ENCODE assay signal across 31 cellular contexts in the genomic region with DNA sequence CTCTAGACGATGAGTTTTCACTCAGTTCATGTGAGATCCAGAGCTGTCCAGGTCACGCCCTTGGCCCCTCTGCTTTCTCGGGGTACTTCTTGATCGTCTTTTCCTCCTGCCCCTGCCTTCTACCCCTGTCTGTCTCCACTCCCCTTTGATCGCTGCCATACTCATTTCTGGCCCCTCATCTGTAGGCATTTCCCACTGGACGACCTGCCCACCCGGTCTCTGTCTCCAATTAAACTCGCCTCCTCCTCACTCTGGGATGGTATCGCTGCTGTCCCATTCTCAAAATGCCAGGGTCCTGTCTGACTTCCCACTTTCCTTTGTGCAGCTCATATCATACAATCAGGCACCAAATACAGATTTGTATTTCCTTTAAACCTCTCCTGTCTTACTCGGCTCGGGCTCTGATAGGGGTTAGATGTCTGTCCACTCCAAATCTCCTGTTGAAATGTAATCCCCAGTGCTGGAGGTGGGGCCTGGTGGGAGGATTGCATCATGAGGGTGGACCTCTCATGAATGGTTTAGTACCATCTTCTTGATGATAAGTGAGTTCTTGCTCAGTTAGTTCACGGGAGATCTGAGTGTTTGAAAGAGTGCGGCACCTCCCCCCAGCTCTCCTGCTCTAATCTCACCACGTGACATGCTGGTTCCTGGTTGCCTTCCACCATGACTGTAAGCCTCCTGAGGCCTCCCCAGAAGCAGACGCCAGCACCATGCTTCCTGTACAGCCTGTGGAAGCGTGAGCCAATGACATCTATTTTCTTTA. TPM values are rescaled to one million over a fixed set of nuclear protein-coding genes. Genes with fewer than 3 reads are reported as not detected.
DNase-seq lines count a peak whose midpoint lies in the region; ATAC-seq, FAIRE-seq and TF ChIP-seq lines count a peak whose summit lies in the region.
"Had no signal": no experiment of that assay in that cellular context is flagged by ENCODE, and none has a peak within 500 bp of the region (broad histone marks: within the 10 kb centered on the region; RNA-seq: fewer than 3 reads in every experiment).

No MANE protein-coding gene starts in this region.

- peak in 1 of 2 experiments; percentile 20; a peak in 2 of 4 replicates for TF ChIP-seq RAD21 in K562 (CRISPR knock-in tag; conservative IDR thresholded peaks at IDR 0.05 in 1 of 2, IDR thresholded peaks at IDR 0.05 in 1 of 2)

- in situ Hi-C loops in K562 (cut with MboI) = no loop called here

- ATAC-seq in activated CD8-positive, alpha-beta T cell treated with anti-CD3 and anti-CD28 coated beads, Interleukin-2, amount 10 ng/mL, durations not matched to agents 7 days and 5 days = no peak
- no peak for ATAC-seq in activated CD8-positive, alpha-beta T cell treated with anti-CD3 and anti-CD28 coated beads for 36 hours
- ATAC-seq in K562 = peak; percentile 28
- no peak for ATAC-seq in HG03039 (IDR thresholded peaks at IDR 0.05; ENCODE audit: unreplicated experiment)
- ATAC-seq: gastroesophageal sphincter; naive thymus-derived CD4-positive, alpha-beta T cell; T-cell had no signal

- H2AFZ ChIP-seq in K562 (ENCODE audit: low read depth, low read length) = peak overlapping the region; percentile 63
- H2AFZ ChIP-seq: hepatocyte had no signal

- H3K27ac ChIP-seq in K562 (ENCODE audit: extremely low read depth, low read depth, low read length) = no peak overlapping the region
- H3K27ac ChIP-seq in esophagus squamous epithelium = no peak overlapping the region
- H3K27ac ChIP-seq: ascending aorta, gastroesophageal sphincter, hepatocyte, HL-60, ovary, RWPE1, SJSA1, skin epidermis, testis had no signal

- no peak for DNase-seq in activated CD8-positive, alpha-beta T cell treated with anti-CD3 and anti-CD28 coated beads, Interleukin-2, amount 10 ng/mL, durations not matched to agents 7 days and 5 days
- no peak for DNase-seq in activated CD8-positive, alpha-beta T cell treated with anti-CD3 and anti-CD28 coated beads for 36 hours
- peak; percentile 22 for DNase-seq in NB4 (ENCODE audit: low read depth)
- peak in 1 of 4 experiments; percentile 70 for DNase-seq in K562 (ENCODE audit: extremely low read depth in 1 of 4, low spot score in 3 of 4)
- DNase-seq in osteocyte (ENCODE audit: extremely low spot score, unreplicated experiment) = no peak
- DNase-seq in esophagus squamous epithelium (lab: John Stamatoyannopoulos, UW) = no peak
- DNase-seq in activated CD4-positive, CD25-positive, alpha-beta regulatory T cell (lab: John Stamatoyannopoulos, UW) = no peak
- DNase-seq: activated CD4-positive, alpha-beta T cell treated with anti-CD3 and anti-CD28 coated beads for 1 hour; activated effector memory CD4-positive, alpha-beta T cell treated with anti-CD3 and anti-CD28 coated beads, Interleukin-2, amount 50 U/mL, for 16 hours; activated naive CD8-positive, alpha-beta T cell treated with anti-CD3 and anti-CD28 coated beads, Interleukin-2, amount 10 ng/mL, durations not matched to agents 7 days and 5 days; activated T-cell treated with anti-CD3 and anti-CD28 coated beads, Interleukin-2, amount 50 U/mL, for 1 hour; CD4-positive, alpha-beta memory T cell; kidney glomerular epithelial cell; naive thymus-derived CD4-positive, alpha-beta T cell; NCI-H146; NCI-H446; NCI-H774; ovary; stimulated activated naive CD4-positive, alpha-beta T cell; T-cell; testis had no signal

- H3K4me1 Mint-ChIP-seq in activated CD8-positive, alpha-beta T cell treated with anti-CD3 and anti-CD28 coated beads, Interleukin-2, amount 10 ng/mL, durations not matched to agents 7 days and 5 days (ENCODE audit: low read depth) = peaks cover 50% of the 10 kb centered on the region
- peaks cover 20% of the 10 kb centered on the region for H3K4me1 Mint-ChIP-seq in activated CD8-positive, alpha-beta T cell treated with anti-CD3 and anti-CD28 coated beads for 36 hours (ENCODE audit: low read depth)
- H3K4me1 Mint-ChIP-seq in osteocyte (ENCODE audit: unreplicated experiment) = peaks cover 25% of the 10 kb centered on the region

- no peaks in the 10 kb centered on the region for H3K27me3 ChIP-seq in K562 (ENCODE audit: control insufficient read depth in 2 of 2, insufficient read depth in 2 of 2, low read length in 2 of 2)
- H3K27me3 ChIP-seq in esophagus squamous epithelium = peaks cover 0 to 6% (median 0%) of the 10 kb centered on the region in 4 donors
- H3K27me3 ChIP-seq: ascending aorta, gastroesophageal sphincter, hepatocyte, ovary, SJSA1, testis had no signal

- CTCF ChIA-PET in activated CD8-positive, alpha-beta T cell treated with anti-CD3 and anti-CD28 coated beads, Interleukin-2, amount 10 ng/mL, durations not matched to agents 7 days and 5 days (lab: Charles Lee) = interaction anchor here (1.0 kb wide), 1 partner anchor 14 kb away, joined by 3 read pairs; no protein-coding TSS in a partner anchor
- CTCF ChIA-PET in activated CD8-positive, alpha-beta T cell treated with anti-CD3 and anti-CD28 coated beads for 36 hours (lab: Charles Lee) = interaction anchor here (1.4 kb wide), 1 partner anchor 15 kb away, joined by 4 read pairs; no protein-coding TSS in a partner anchor
- CTCF ChIA-PET in K562 (lab: Yijun Ruan, JAX; ENCODE audit: low intra/inter-chr PET ratio) = no interaction called here

- H3K79me2 ChIP-seq in K562 (ENCODE audit: control insufficient read depth, insufficient read depth, low read length) = peaks cover 14% of the 10 kb centered on the region

- H3K36me3 Mint-ChIP-seq in activated CD8-positive, alpha-beta T cell treated with anti-CD3 and anti-CD28 coated beads, Interleukin-2, amount 10 ng/mL, durations not matched to agents 7 days and 5 days (ENCODE audit: low read depth) = peaks cover 2% of the 10 kb centered on the region
- H3K36me3 Mint-ChIP-seq in activated CD8-positive, alpha-beta T cell treated with anti-CD3 and anti-CD28 coated beads for 36 hours (ENCODE audit: low read depth) = peaks cover 2% of the 10 kb centered on the region
- H3K36me3 Mint-ChIP-seq in osteocyte (ENCODE audit: unreplicated experiment) = no peaks in the 10 kb centered on the region
- H3K36me3 Mint-ChIP-seq: T-cell had no signal

- intact Hi-C loops in activated CD8-positive, alpha-beta T cell treated with anti-CD3 and anti-CD28 coated beads for 36 hours (cut with micrococcal nuclease) = no loop called here
- intact Hi-C loops in K562 (cut with micrococcal nuclease) = no loop called here
- intact Hi-C loops in esophagus squamous epithelium (cut with DNase I) = no loop called here

- FAIRE-seq in K562 (lab: Jason Lieb, UNC) = peak; percentile 68
- FAIRE-seq: GM18507, H54 had no signal

- peaks cover 15% of the 10 kb centered on the region for H3K27me3 Mint-ChIP-seq in activated CD8-positive, alpha-beta T cell treated with anti-CD3 and anti-CD28 coated beads, Interleukin-2, amount 10 ng/mL, durations not matched to agents 7 days and 5 days (ENCODE audit: low read depth)
- H3K27me3 Mint-ChIP-seq in activated CD8-positive, alpha-beta T cell treated with anti-CD3 and anti-CD28 coated beads for 36 hours = no peaks in the 10 kb centered on the region
- no peaks in the 10 kb centered on the region for H3K27me3 Mint-ChIP-seq in osteocyte (ENCODE audit: unreplicated experiment)
- H3K27me3 Mint-ChIP-seq: naive thymus-derived CD4-positive, alpha-beta T cell; T-cell had no signal

- 0 out of 2 replicates have a peak, but pooled peaks cover 6% of the 10 kb centered on the region for H4K20me1 ChIP-seq in K562 (replicated peaks; ENCODE audit: control insufficient read depth, insufficient read depth, low read length)

- TF ChIP-seq CTCF in activated CD8-positive, alpha-beta T cell treated with anti-CD3 and anti-CD28 coated beads for 36 hours (IDR thresholded peaks at IDR 0.05) = no peak
- TF ChIP-seq CTCF in NB4 (IDR thresholded peaks at IDR 0.05; ENCODE audit: low read depth, low read length) (no peak), K562 (IDR thresholded peaks at IDR 0.05 in 2 of 3, conservative IDR thresholded peaks at IDR 0.05 in 1 of 3; ENCODE audit: insufficient read depth in 2 of 3, low read depth in 1 of 3, low read length in 3 of 3) (no peak), osteocyte (IDR thresholded peaks at IDR 0.05) (no peak), esophagus squamous epithelium (IDR thresholded peaks at IDR 0.05) (no peak)

- H3K9ac ChIP-seq in K562 (ENCODE audit: insufficient read depth in 1 of 2, low read depth in 2 of 2, low read length in 2 of 2) = no peak overlapping the region; a peak in 1 of 4 replicates

- POLR2A ChIA-PET in activated CD8-positive, alpha-beta T cell treated with anti-CD3 and anti-CD28 coated beads, Interleukin-2, amount 10 ng/mL, durations not matched to agents 7 days and 5 days (lab: Charles Lee) = interaction anchor here (0.6 kb wide), 1 partner anchor 1043 kb away, joined by 3 read pairs; no protein-coding TSS in a partner anchor
- POLR2A ChIA-PET in activated CD8-positive, alpha-beta T cell treated with anti-CD3 and anti-CD28 coated beads for 36 hours (lab: Charles Lee) = no interaction called here
- POLR2A ChIA-PET in K562 (lab: Yijun Ruan, JAX) = interaction anchor here (0.6 to 1.3 kb wide), 5 partner anchors 9 to 1796 kb away, joined by 3 to 6 read pairs (median 3); no protein-coding TSS in a partner anchor

- peak overlapping the region; percentile 27 for H3K4me2 ChIP-seq in K562 (ENCODE audit: insufficient read depth, low read length)
- H3K4me2 ChIP-seq: hepatocyte had no signal

- TF ChIP-seq POLR2A in NB4 (IDR thresholded peaks at IDR 0.05; ENCODE audit: extremely low read depth, insufficient read length) (no peak), K562 (conservative IDR thresholded peaks at IDR 0.05) (no peak), esophagus squamous epithelium (IDR thresholded peaks at IDR 0.05) (no peak)

- H3K4me3 ChIP-seq in NB4 (ENCODE audit: low read depth, low read length) (no peak overlapping the region), K562 (no peak overlapping the region), esophagus squamous epithelium (no peak overlapping the region)
- H3K4me3 ChIP-seq: ascending aorta, gastroesophageal sphincter, hepatocyte, ovary, SJSA1, skin epidermis, testis had no signal

- H3K27ac Mint-ChIP-seq in activated CD8-positive, alpha-beta T cell treated with anti-CD3 and anti-CD28 coated beads, Interleukin-2, amount 10 ng/mL, durations not matched to agents 7 days and 5 days = peak overlapping the region; percentile 6
- no peak overlapping the region for H3K27ac Mint-ChIP-seq in activated CD8-positive, alpha-beta T cell treated with anti-CD3 and anti-CD28 coated beads for 36 hours
- peak overlapping the region; percentile 5 for H3K27ac Mint-ChIP-seq in osteocyte (ENCODE audit: unreplicated experiment)
- H3K27ac Mint-ChIP-seq: activated naive CD8-positive, alpha-beta T cell treated with anti-CD3 and anti-CD28 coated beads, Interleukin-2, amount 10 ng/mL, durations not matched to agents 7 days and 5 days had no signal

- H3K9me3 Mint-ChIP-seq in activated CD8-positive, alpha-beta T cell treated with anti-CD3 and anti-CD28 coated beads, Interleukin-2, amount 10 ng/mL, durations not matched to agents 7 days and 5 days (ENCODE audit: insufficient read depth) = no peaks in the 10 kb centered on the region
- H3K9me3 Mint-ChIP-seq in activated CD8-positive, alpha-beta T cell treated with anti-CD3 and anti-CD28 coated beads for 36 hours = no peaks in the 10 kb centered on the region
- H3K9me3 Mint-ChIP-seq in osteocyte (ENCODE audit: unreplicated experiment) = no peaks in the 10 kb centered on the region
- H3K9me3 Mint-ChIP-seq: activated naive CD8-positive, alpha-beta T cell treated with anti-CD3 and anti-CD28 coated beads, Interleukin-2, amount 10 ng/mL, durations not matched to agents 7 days and 5 days; naive thymus-derived CD4-positive, alpha-beta T cell; T-cell had no signal

- no peak overlapping the region for H3K4me3 Mint-ChIP-seq in activated CD8-positive, alpha-beta T cell treated with anti-CD3 and anti-CD28 coated beads, Interleukin-2, amount 10 ng/mL, durations not matched to agents 7 days and 5 days
- H3K4me3 Mint-ChIP-seq in activated CD8-positive, alpha-beta T cell treated with anti-CD3 and anti-CD28 coated beads for 36 hours = no peak overlapping the region
- no peak overlapping the region for H3K4me3 Mint-ChIP-seq in osteocyte (ENCODE audit: unreplicated experiment)
- H3K4me3 Mint-ChIP-seq: activated naive CD8-positive, alpha-beta T cell treated with anti-CD3 and anti-CD28 coated beads, Interleukin-2, amount 10 ng/mL, durations not matched to agents 7 days and 5 days; CD4-positive, alpha-beta memory T cell; naive thymus-derived CD4-positive, alpha-beta T cell; T-cell had no signal

- no peaks in the 10 kb centered on the region for H3K9me1 ChIP-seq in K562 (ENCODE audit: control insufficient read depth, insufficient read depth, low read length)

- H3K36me3 ChIP-seq in K562 (ENCODE audit: control insufficient read depth, insufficient read depth, low read length) (no peaks in the 10 kb centered on the region; the same call in 2 of the 3 replicates), esophagus squamous epithelium (no peaks in the 10 kb centered on the region)
- H3K36me3 ChIP-seq: ascending aorta, gastroesophageal sphincter, ovary had no signal

- TF ChIP-seq EP300 in K562 (IDR thresholded peaks at IDR 0.05; ENCODE audit: low read length) = no peak; the same call in 1 of the 2 replicates

- no peaks in the 10 kb centered on the region for H3K9me3 ChIP-seq in K562 (replicated peaks; ENCODE audit: control insufficient read depth, insufficient read depth, low read depth, low read length)
- H3K9me3 ChIP-seq in esophagus squamous epithelium = no peaks in the 10 kb centered on the region
- H3K9me3 ChIP-seq: ascending aorta, gastroesophageal sphincter, ovary, testis had no signal

- peaks cover 23 to 33% of the 10 kb centered on the region in 2 experiments; a peak in 4 of 5 replicates for H3K4me1 ChIP-seq in K562 (replicated peaks in 1 of 2; ENCODE audit: control insufficient read depth in 2 of 2, insufficient read depth in 2 of 2, low read length in 2 of 2)
- peaks cover 8 to 21% (median 10%) of the 10 kb centered on the region in 3 donors for H3K4me1 ChIP-seq in esophagus squamous epithelium

- WGBS in K562 (ENCODE audit: insufficient coverage, low coverage, missing lambda C conversion rate) = 36% methylated on average over 16 of the region's 16 CpGs
- WGBS in esophagus squamous epithelium, 2 donors = 82 to 86% methylated on average over 16 of the region's 16 CpGs

- no TSS peak for BruUV-seq in K562 (replicated peaks; lab: Mats Ljungman, UMichigan)

RNA-seq across cellular contexts. Expression of a gene that starts 3.5 kb away (rescaled TPM):
- 10 to 100 TPM; 38.2 to 38.5 TPM for total RNA-seq in activated CD8-positive, alpha-beta T cell treated with anti-CD3 and anti-CD28 coated beads, Interleukin-2, amount 10 ng/mL, durations not matched to agents 7 days and 5 days
- 10 to 100 TPM; 27.7 to 28.5 TPM for total RNA-seq in activated CD8-positive, alpha-beta T cell treated with anti-CD3 and anti-CD28 coated beads for 36 hours
- total RNA-seq in K562 (2011; cell fraction: chromatin; rRNA removed; ENCODE audit: low replicate concordance) = 70.0 and 111 TPM in 2 replicates
- total RNA-seq in K562 (2011; cell fraction: nucleolus; rRNA removed) = 56.6 and 62.9 TPM in 2 replicates
- 49.5 and 50.1 TPM in 2 replicates for total RNA-seq in K562 (2011; cell fraction: nucleoplasm; rRNA removed)
- 15.7 and 17.8 TPM in 2 replicates for total RNA-seq in K562 (2014; rRNA removed)
- 19.5 and 22.7 TPM in 2 replicates for total RNA-seq in K562 (2014; rRNA removed; fragmentation: Illumina TruSeq; extraction: Trizol)
- total RNA-seq in K562 (2015; rRNA removed; fragmentation: Illumina TruSeq; extraction: Trizol) = 12.5 and 13.6 TPM in 2 replicates
- total RNA-seq in K562 (2021) = 24.7 and 27.7 TPM in 2 replicates
- polyA plus RNA-seq in K562 (2011; rRNA removed) = 17.1 and 21.6 TPM in 2 replicates
- 18.3 and 24.0 TPM in 2 replicates for polyA plus RNA-seq in K562 (2011; cell fraction: cytosol; rRNA removed)
- 28.6 and 33.9 TPM in 2 replicates for polyA plus RNA-seq in K562 (2011; cell fraction: nucleus; rRNA removed)
- polyA plus RNA-seq in K562 (2012) = 15.0 and 17.4 TPM in 2 replicates
- polyA plus RNA-seq in K562 (2014; fragmentation: Illumina TruSeq; extraction: Trizol) = 22.9 and 26.1 TPM in 2 replicates
- polyA plus RNA-seq in K562 (2014; fragmentation: Nextera tagmentation; extraction: Ambion mirVana) = 1 to 10 TPM; 3.0 to 3.3 TPM
- 13.7 and 16.9 TPM in 2 replicates for polyA plus RNA-seq in K562 (2014; rRNA removed)
- polyA minus RNA-seq in K562 (2011; rRNA and poly(A)+ RNA removed) = 24.2 and 30.1 TPM in 2 replicates
- 19.8 and 20.9 TPM in 2 replicates for polyA minus RNA-seq in K562 (2011; cell fraction: cytosol; rRNA and poly(A)+ RNA removed)
- polyA minus RNA-seq in K562 (2011; cell fraction: nucleus; rRNA and poly(A)+ RNA removed) = 18.7 and 22.3 TPM in 2 replicates
- 94.5 and 95.4 TPM in 2 replicates for total RNA-seq in osteocyte
- total RNA-seq in esophagus squamous epithelium = 10 to 100 TPM in 2 of 4 donors, 1 to 10 TPM in 2; 6.6 to 15.6 (median 9.8) TPM
